8 cellular contexts compared by ENCODE assay signal in genomic region chr1:7953850-7954609, GRCh38. TPM values are rescaled to one million over a fixed set of nuclear protein-coding genes. Genes with fewer than 3 reads are reported as not detected.
DNase-seq lines count a peak whose midpoint lies in the region; ATAC-seq and TF ChIP-seq lines count a peak whose summit lies in the region.

No MANE protein-coding gene starts in this region.

- H3K4me3 ChIP-seq in upper lobe of right lung, result peak overlapping the region; percentile 67

- H3K9me3 ChIP-seq in upper lobe of right lung, result no peaks in the 10 kb centered on the region

- DNase-seq in DMS79 (lab: John Stamatoyannopoulos, UW), result peak; percentile 62
- DNase-seq in Kasumi-1 (lab: John Stamatoyannopoulos, UW), result peak; percentile 68 to 81
- peak; percentile 89 for DNase-seq in SK-N-DZ (ENCODE audit: low spot score)
- DNase-seq in activated naive CD4-positive, alpha-beta T cell treated with anti-CD3 and anti-CD28 coated beads, Interleukin-2, amount 50 U/mL, for 16 hours, result peak; percentile 65
- DNase-seq in glomerular endothelial cell (ENCODE audit: extremely low read depth, low read depth, low spot score), result peak; percentile 41
- DNase-seq in posterior vena cava (ENCODE audit: low spot score), result peak; percentile 99
- DNase-seq in upper lobe of right lung, result peak; percentile 99

- H3K27ac ChIP-seq in upper lobe of right lung, result peak overlapping the region; percentile 93

- no peaks in the 10 kb centered on the region for H3K4me1 ChIP-seq in upper lobe of right lung

- no peak for TF ChIP-seq CTCF in upper lobe of right lung (IDR thresholded peaks at IDR 0.05)

- H3K27me3 ChIP-seq in upper lobe of right lung, result no peaks in the 10 kb centered on the region

- ATAC-seq in GM21619 (IDR thresholded peaks at IDR 0.05; ENCODE audit: unreplicated experiment) (peak; percentile 95), upper lobe of right lung (peak; percentile 100)

- intact Hi-C loops in posterior vena cava (cut with DNase I), result no loop called here
- intact Hi-C loops in upper lobe of right lung (cut with DNase I), result no loop called here

- no peaks in the 10 kb centered on the region for H3K36me3 ChIP-seq in upper lobe of right lung

RNA-seq across cellular contexts. Expression of gene PARK7, which starts 7.5 kb away (rescaled TPM):
- polyA plus RNA-seq in SK-N-DZ (2014; cell fraction: cytosol; rRNA removed), result 234 and 246 TPM in 2 replicates
- 137 and 147 TPM in 2 replicates for polyA plus RNA-seq in SK-N-DZ (2014; cell fraction: nucleus; rRNA removed)
- total RNA-seq in glomerular endothelial cell (197 and 212 TPM in 2 replicates), posterior vena cava (100 to 1,000 TPM; 192 to 209 TPM), upper lobe of right lung (184 TPM)

RNA-seq across cellular contexts. Expression of gene TNFRSF9, which starts 13.4 kb away (rescaled TPM):
- polyA plus RNA-seq in SK-N-DZ (2014; cell fraction: cytosol; rRNA removed), result 0.05 TPM in 1 of 2 replicates, not detected in the other
- 0.37 TPM in 1 of 2 replicates, not detected in the other for polyA plus RNA-seq in SK-N-DZ (2014; cell fraction: nucleus; rRNA removed)
- total RNA-seq in glomerular endothelial cell (2.5 and 6.7 TPM in 2 replicates), posterior vena cava (under 1 TPM in 1 of 2 donors, not detected in 1; 0.19 TPM), upper lobe of right lung (0.49 TPM)

Comparison
In these comparisons a context has a peak if more than half of its experiments do, and no peak if none do; other contexts are left out.
1. Peak in every context shown above with its lines: DNase-seq, ATAC-seq, H3K4me3 ChIP-seq and H3K27ac ChIP-seq.
2. DNase-seq: peak in every context shown above with its lines; median percentile 99 in posterior vena cava; 99 in upper lobe of right lung; 89 in SK-N-DZ; 74 in Kasumi-1; 65 in activated naive CD4-positive, alpha-beta T cell treated with anti-CD3 and anti-CD28 coated beads, Interleukin-2, amount 50 U/mL, for 16 hours; 62 in DMS79; 41 in glomerular endothelial cell.